ENCODE assay signal across 1 cellular context in the genomic region with DNA sequence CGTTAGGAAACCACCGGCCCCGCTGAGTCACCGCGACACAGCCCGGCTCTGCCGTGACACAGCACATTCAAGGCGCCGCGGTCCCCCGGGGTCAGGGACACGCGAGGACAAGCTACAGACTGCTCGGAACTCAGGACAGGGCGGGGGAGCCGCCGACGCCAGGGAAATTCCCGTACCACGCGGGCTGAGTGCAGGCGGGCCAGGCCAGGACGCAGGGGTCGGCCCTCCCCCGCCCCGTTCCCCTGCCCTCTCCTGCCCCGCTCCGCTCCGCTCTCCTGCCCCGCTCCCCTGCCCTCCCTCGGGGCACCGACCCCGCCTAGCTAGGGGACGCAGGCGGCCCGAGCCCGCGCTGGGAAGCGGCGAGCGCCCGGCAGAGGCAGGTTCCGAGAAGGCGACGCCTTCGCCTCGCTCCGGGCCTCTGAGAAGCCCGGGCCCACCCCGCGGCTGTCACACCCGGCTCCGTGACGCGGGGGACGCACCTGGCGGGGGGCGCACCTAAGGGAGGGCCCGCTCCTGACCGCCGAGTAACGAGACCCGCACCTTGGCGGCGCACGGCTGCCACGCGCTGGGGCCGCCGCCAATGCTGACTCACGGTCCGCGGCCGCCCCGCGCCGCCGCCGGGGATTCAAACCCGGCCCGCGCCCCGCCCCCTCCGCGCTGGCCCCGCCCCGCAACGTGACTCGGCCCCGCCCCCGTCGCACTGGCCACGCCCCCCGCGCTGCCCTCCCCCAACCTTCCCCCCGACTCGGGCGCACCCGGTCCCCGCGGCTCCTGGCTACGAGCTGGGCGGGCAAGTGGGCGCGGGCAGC.
A peak's percentile ranks its signal among the peaks of the same experiment; 100 is the strongest.
TF ChIP-seq lines count a peak whose summit lies in the region.

No MANE protein-coding gene starts in this region.

TF ChIP-seq in K562, 482 proteins besides CTCF, POLR2A, EP300 and RAD21 (continues in another document):
- no peak for TF ChIP-seq CBX3 (IDR thresholded peaks at IDR 0.05; ENCODE audit: borderline replicate concordance in 1 of 2, low read length in 2 of 2)
- peak; percentile 73; the same call in 1 of the 2 replicates for TF ChIP-seq ZNF124 (CRISPR knock-in tag; IDR thresholded peaks at IDR 0.05)
- no peak for TF ChIP-seq ZNF253 (CRISPR knock-in tag; conservative IDR thresholded peaks at IDR 0.05)
- TF ChIP-seq MCM7 (IDR thresholded peaks at IDR 0.05): no peak
- TF ChIP-seq, protein P1, sequence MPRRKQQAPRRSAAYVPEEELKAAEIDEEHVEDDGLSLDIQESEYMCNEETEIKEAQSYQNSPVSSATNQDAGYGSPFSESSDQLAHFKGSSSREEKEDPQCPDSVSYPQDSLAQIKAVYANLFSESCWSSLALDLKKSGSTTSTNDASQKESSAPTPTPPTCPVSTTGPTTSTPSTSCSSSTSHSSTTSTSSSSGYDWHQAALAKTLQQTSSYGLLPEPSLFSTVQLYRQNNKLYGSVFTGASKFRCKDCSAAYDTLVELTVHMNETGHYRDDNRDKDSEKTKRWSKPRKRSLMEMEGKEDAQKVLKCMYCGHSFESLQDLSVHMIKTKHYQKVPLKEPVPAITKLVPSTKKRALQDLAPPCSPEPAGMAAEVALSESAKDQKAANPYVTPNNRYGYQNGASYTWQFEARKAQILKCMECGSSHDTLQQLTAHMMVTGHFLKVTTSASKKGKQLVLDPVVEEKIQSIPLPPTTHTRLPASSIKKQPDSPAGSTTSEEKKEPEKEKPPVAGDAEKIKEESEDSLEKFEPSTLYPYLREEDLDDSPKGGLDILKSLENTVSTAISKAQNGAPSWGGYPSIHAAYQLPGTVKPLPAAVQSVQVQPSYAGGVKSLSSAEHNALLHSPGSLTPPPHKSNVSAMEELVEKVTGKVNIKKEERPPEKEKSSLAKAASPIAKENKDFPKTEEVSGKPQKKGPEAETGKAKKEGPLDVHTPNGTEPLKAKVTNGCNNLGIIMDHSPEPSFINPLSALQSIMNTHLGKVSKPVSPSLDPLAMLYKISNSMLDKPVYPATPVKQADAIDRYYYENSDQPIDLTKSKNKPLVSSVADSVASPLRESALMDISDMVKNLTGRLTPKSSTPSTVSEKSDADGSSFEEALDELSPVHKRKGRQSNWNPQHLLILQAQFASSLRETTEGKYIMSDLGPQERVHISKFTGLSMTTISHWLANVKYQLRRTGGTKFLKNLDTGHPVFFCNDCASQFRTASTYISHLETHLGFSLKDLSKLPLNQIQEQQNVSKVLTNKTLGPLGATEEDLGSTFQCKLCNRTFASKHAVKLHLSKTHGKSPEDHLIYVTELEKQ (CRISPR knock-in tag; IDR thresholded peaks at IDR 0.05): no peak
- TF ChIP-seq ZNF395 (CRISPR knock-in tag; IDR thresholded peaks at IDR 0.05): no peak
- TF ChIP-seq, protein P2, sequence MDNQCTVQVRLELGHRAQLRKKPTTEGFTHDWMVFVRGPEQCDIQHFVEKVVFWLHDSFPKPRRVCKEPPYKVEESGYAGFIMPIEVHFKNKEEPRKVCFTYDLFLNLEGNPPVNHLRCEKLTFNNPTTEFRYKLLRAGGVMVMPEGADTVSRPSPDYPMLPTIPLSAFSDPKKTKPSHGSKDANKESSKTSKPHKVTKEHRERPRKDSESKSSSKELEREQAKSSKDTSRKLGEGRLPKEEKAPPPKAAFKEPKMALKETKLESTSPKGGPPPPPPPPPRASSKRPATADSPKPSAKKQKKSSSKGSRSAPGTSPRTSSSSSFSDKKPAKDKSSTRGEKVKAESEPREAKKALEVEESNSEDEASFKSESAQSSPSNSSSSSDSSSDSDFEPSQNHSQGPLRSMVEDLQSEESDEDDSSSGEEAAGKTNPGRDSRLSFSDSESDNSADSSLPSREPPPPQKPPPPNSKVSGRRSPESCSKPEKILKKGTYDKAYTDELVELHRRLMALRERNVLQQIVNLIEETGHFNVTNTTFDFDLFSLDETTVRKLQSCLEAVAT (IDR thresholded peaks at IDR 0.05): no peak
- TF ChIP-seq TRIM25 (IDR thresholded peaks at IDR 0.05; ENCODE audit: borderline replicate concordance): no peak
- peak; percentile 95 for TF ChIP-seq BRD4 (IDR thresholded peaks at IDR 0.05)
- TF ChIP-seq BMI1 (IDR thresholded peaks at IDR 0.05; ENCODE audit: low read length): no peak
- peak; percentile 92 for TF ChIP-seq HDAC2 (IDR thresholded peaks at IDR 0.05)
- TF ChIP-seq SIX5 (IDR thresholded peaks at IDR 0.05; ENCODE audit: borderline replicate concordance in 1 of 2, insufficient read depth in 1 of 2, low read depth in 1 of 2, low read length in 2 of 2): no peak
- no peak for TF ChIP-seq CGGBP1 (CRISPR knock-in tag; IDR thresholded peaks at IDR 0.05)
- TF ChIP-seq CC2D1A (IDR thresholded peaks at IDR 0.05): no peak
- no peak for TF ChIP-seq DDX20 (tag; IDR thresholded peaks at IDR 0.05; ENCODE audit: low read depth)
- no peak for TF ChIP-seq ZNF398 (CRISPR knock-in tag; IDR thresholded peaks at IDR 0.05)
- no peak for TF ChIP-seq ZNF311 (CRISPR knock-in tag; IDR thresholded peaks at IDR 0.05)
- no peak for TF ChIP-seq ZNF512 (tag; IDR thresholded peaks at IDR 0.05)
- no peak for TF ChIP-seq NFXL1 (CRISPR knock-in tag; IDR thresholded peaks at IDR 0.05)
- TF ChIP-seq ZNF551 (CRISPR knock-in tag; IDR thresholded peaks at IDR 0.05): no peak
- TF ChIP-seq ZBTB1 (CRISPR knock-in tag; IDR thresholded peaks at IDR 0.05; ENCODE audit: borderline replicate concordance, low read depth): peak; percentile 71; the same call in 1 of the 2 replicates
- no peak for TF ChIP-seq ZNF436 (CRISPR knock-in tag; IDR thresholded peaks at IDR 0.05)
- TF ChIP-seq XRCC3 (IDR thresholded peaks at IDR 0.05): no peak
- TF ChIP-seq ELF4 (CRISPR knock-in tag; IDR thresholded peaks at IDR 0.05): no peak
- TF ChIP-seq FOXM1 (IDR thresholded peaks at IDR 0.05; ENCODE audit: low read depth): no peak
- TF ChIP-seq FOXM1 (CRISPR knock-in tag; IDR thresholded peaks at IDR 0.05; ENCODE audit: low read depth): 0 out of 2 replicates have a peak, but pooled peaks have one; percentile 11
- peak; percentile 99 for TF ChIP-seq SAFB (IDR thresholded peaks at IDR 0.05; ENCODE audit: borderline replicate concordance, low read depth, low read length)
- TF ChIP-seq YY1 (IDR thresholded peaks at IDR 0.05; ENCODE audit: borderline replicate concordance in 1 of 3, control insufficient read depth in 1 of 3, extremely low read depth in 1 of 3, insufficient read depth in 3 of 3, insufficient read length in 1 of 3, insufficient replicate concordance in 2 of 3, low read depth in 1 of 3, low read length in 2 of 3): peak in 1 of 3 experiments; percentile 56
- peak; percentile 43 to 94; a peak in 2 of 4 replicates for TF ChIP-seq NONO (IDR thresholded peaks at IDR 0.05; ENCODE audit: low read depth in 2 of 2, low read length in 1 of 2)
- no peak for TF ChIP-seq FOS (IDR thresholded peaks at IDR 0.05; ENCODE audit: extremely low read depth, insufficient read length)
- TF ChIP-seq U2AF1 (optimal IDR thresholded peaks at IDR 0.05; ENCODE audit: low read depth, low read length): peak; percentile 83
- TF ChIP-seq SAP30 (IDR thresholded peaks at IDR 0.05; ENCODE audit: borderline replicate concordance, insufficient read depth, low read depth, low read length, poor library complexity, severe bottlenecking): peak; percentile 78
